9 cellular contexts compared by ENCODE assay signal in genomic region chr11:6022954-6023353, GRCh38. TPM values are rescaled to one million over a fixed set of nuclear protein-coding genes. Genes with fewer than 3 reads are reported as not detected.
DNase-seq lines count a peak whose midpoint lies in the region; ATAC-seq and TF ChIP-seq lines count a peak whose summit lies in the region.
"Had no signal": no experiment of that assay in that cellular context is flagged by ENCODE, and none has a peak within 500 bp of the region (broad histone marks: within the 10 kb centered on the region; RNA-seq: fewer than 3 reads in every experiment).

No MANE protein-coding gene starts in this region.

- no peaks in the 10 kb centered on the region for H3K9me3 Mint-ChIP-seq in stimulated activated naive CD8-positive, alpha-beta T cell treated with anti-CD3 and anti-CD28 coated beads, Interleukin-15, amount 100 ng/mL, for 72 hours
- H3K9me3 Mint-ChIP-seq: activated naive CD4-positive, alpha-beta T cell treated with anti-CD3 and anti-CD28 coated beads, Interleukin-2, amount 50 U/mL, for 72 hours had no signal

- H3K4me3 Mint-ChIP-seq in stimulated activated naive CD8-positive, alpha-beta T cell treated with anti-CD3 and anti-CD28 coated beads, Interleukin-15, amount 100 ng/mL, for 72 hours, result no peak overlapping the region

- peak; percentile 55 for ATAC-seq in stimulated activated naive CD8-positive, alpha-beta T cell treated with anti-CD3 and anti-CD28 coated beads, Interleukin-15, amount 100 ng/mL, for 72 hours
- ATAC-seq in stimulated activated naive CD8-positive, alpha-beta T cell treated with anti-CD3 and anti-CD28 coated beads, Interleukin-15, Interleukin-2, amounts not matched to agents 100 U/mL and 50 U/mL, for 24 hours, result no peak
- ATAC-seq in SK-N-SH treated with all-trans-retinoic acid at 6 μM for 48 hours (peak; percentile 68; the same call in 2 of the 3 replicates), GM21529 (IDR thresholded peaks at IDR 0.05; ENCODE audit: unreplicated experiment) (no peak)

- peaks cover 45% of the 10 kb centered on the region for H3K27me3 Mint-ChIP-seq in stimulated activated naive CD8-positive, alpha-beta T cell treated with anti-CD3 and anti-CD28 coated beads, Interleukin-15, amount 100 ng/mL, for 72 hours

- peak in 1 of 2 donors; percentile 10 for DNase-seq in stimulated activated naive CD8-positive, alpha-beta T cell treated with anti-CD3 and anti-CD28 coated beads, Interleukin-15, amount 100 ng/mL, for 72 hours
- no peak for DNase-seq in stimulated activated naive CD8-positive, alpha-beta T cell treated with anti-CD3 and anti-CD28 coated beads, Interleukin-15, Interleukin-2, amounts not matched to agents 100 U/mL and 50 U/mL, for 24 hours
- DNase-seq in Jurkat, Clone E6-1 (ENCODE audit: low read depth, low spot score), result peak; percentile 50
- DNase-seq in fibroblast of villous mesenchyme (ENCODE audit: low read depth) (peak; percentile 56), non-pigmented ciliary epithelial cell (ENCODE audit: low read depth) (peak; percentile 1), HK-2 (ENCODE audit: unreplicated experiment) (no peak)

- TF ChIP-seq CTCF in fibroblast of villous mesenchyme (IDR thresholded peaks at IDR 0.05; ENCODE audit: insufficient read depth, low read depth, low read length), result peak; percentile 58

- H3K4me1 Mint-ChIP-seq in stimulated activated naive CD8-positive, alpha-beta T cell treated with anti-CD3 and anti-CD28 coated beads, Interleukin-15, amount 100 ng/mL, for 72 hours, result no peaks in the 10 kb centered on the region

- no peak overlapping the region for H3K4me3 ChIP-seq in Jurkat, Clone E6-1 (ENCODE audit: low read length)
- H3K4me3 ChIP-seq in fibroblast of villous mesenchyme (ENCODE audit: low read depth, low read length), result no peak overlapping the region

- H3K27ac Mint-ChIP-seq in stimulated activated naive CD8-positive, alpha-beta T cell treated with anti-CD3 and anti-CD28 coated beads, Interleukin-15, amount 100 ng/mL, for 72 hours, result no peak overlapping the region
- H3K27ac Mint-ChIP-seq: activated naive CD4-positive, alpha-beta T cell treated with anti-CD3 and anti-CD28 coated beads, Interleukin-2, amount 50 U/mL, for 72 hours had no signal

TF ChIP-seq in SK-N-SH treated with all-trans-retinoic acid at 6 μM for 48 hours, 23 proteins besides CTCF, POLR2A, EP300 and RAD21:
- TF ChIP-seq ZFP3 (CRISPR knock-in tag; IDR thresholded peaks at IDR 0.05), result no peak
- TF ChIP-seq CSDC2 (CRISPR knock-in tag; IDR thresholded peaks at IDR 0.05), result no peak
- no peak for TF ChIP-seq TOX (CRISPR knock-in tag; IDR thresholded peaks at IDR 0.05; ENCODE audit: borderline replicate concordance)
- no peak for TF ChIP-seq GLIS3 (CRISPR knock-in tag; IDR thresholded peaks at IDR 0.05)
- TF ChIP-seq ESRRG (CRISPR knock-in tag; IDR thresholded peaks at IDR 0.05), result no peak
- no peak for TF ChIP-seq PPARA (CRISPR knock-in tag; IDR thresholded peaks at IDR 0.05; ENCODE audit: borderline replicate concordance)
- TF ChIP-seq PATZ1 (CRISPR knock-in tag; IDR thresholded peaks at IDR 0.05; ENCODE audit: borderline replicate concordance), result no peak
- no peak for TF ChIP-seq TCF4 (CRISPR knock-in tag; IDR thresholded peaks at IDR 0.05; ENCODE audit: borderline replicate concordance)
- no peak for TF ChIP-seq CREB5 (CRISPR knock-in tag; IDR thresholded peaks at IDR 0.05; ENCODE audit: low read depth)
- no peak for TF ChIP-seq OSR1 (CRISPR knock-in tag; IDR thresholded peaks at IDR 0.05)
- no peak for TF ChIP-seq BACH2 (CRISPR knock-in tag; IDR thresholded peaks at IDR 0.05; ENCODE audit: borderline replicate concordance)
- TF ChIP-seq ZNF565 (CRISPR knock-in tag; conservative IDR thresholded peaks at IDR 0.05; ENCODE audit: low read depth), result no peak
- TF ChIP-seq ZNF8 (CRISPR knock-in tag; IDR thresholded peaks at IDR 0.05), result no peak
- TF ChIP-seq ARNTL (CRISPR knock-in tag; IDR thresholded peaks at IDR 0.05; ENCODE audit: borderline replicate concordance, low read depth), result no peak
- TF ChIP-seq ZNF70 (CRISPR knock-in tag; IDR thresholded peaks at IDR 0.05), result no peak

RNA-seq across cellular contexts. Expression of gene OR56A1, which starts 7.6 kb away (rescaled TPM):
- not detected for polyA plus RNA-seq in Jurkat, Clone E6-1 (2012; ENCODE audit: insufficient read depth, insufficient read length)
- under 0.01 TPM in 2 replicates for total RNA-seq in fibroblast of villous mesenchyme

RNA-seq across cellular contexts. Expression of gene OR56A4, which starts 16.2 kb away (rescaled TPM):
- polyA plus RNA-seq in Jurkat, Clone E6-1 (2012; ENCODE audit: insufficient read depth, insufficient read length), result not detected
- not detected in 2 replicates for total RNA-seq in fibroblast of villous mesenchyme

RNA-seq across cellular contexts. Expression of gene OR52L1, which starts 36.2 kb away (rescaled TPM):
- not detected for polyA plus RNA-seq in Jurkat, Clone E6-1 (2012; ENCODE audit: insufficient read depth, insufficient read length)
- total RNA-seq in fibroblast of villous mesenchyme, result not detected in 2 replicates
- total RNA-seq: activated naive CD4-positive, alpha-beta T cell treated with anti-CD3 and anti-CD28 coated beads, Interleukin-2, amount 50 U/mL, for 72 hours had no signal

RNA-seq across cellular contexts. Expression of gene OR56A5, which starts 54.7 kb away (rescaled TPM):
- not detected for polyA plus RNA-seq in Jurkat, Clone E6-1 (2012; ENCODE audit: insufficient read depth, insufficient read length)
- not detected in 2 replicates for total RNA-seq in fibroblast of villous mesenchyme
- total RNA-seq: activated naive CD4-positive, alpha-beta T cell treated with anti-CD3 and anti-CD28 coated beads, Interleukin-2, amount 50 U/mL, for 72 hours had no signal

Comparison
In these comparisons a context has a peak if more than half of its experiments do, and no peak if none do; other contexts are left out.
1. ATAC-seq: peak in stimulated activated naive CD8-positive, alpha-beta T cell treated with anti-CD3 and anti-CD28 coated beads, Interleukin-15, amount 100 ng/mL, for 72 hours (single experiment) and SK-N-SH treated with all-trans-retinoic acid at 6 μM for 48 hours (single experiment); none in stimulated activated naive CD8-positive, alpha-beta T cell treated with anti-CD3 and anti-CD28 coated beads, Interleukin-15, Interleukin-2, amounts not matched to agents 100 U/mL and 50 U/mL, for 24 hours (single experiment) and GM21529 (single experiment).
2. DNase-seq: peak in Jurkat, Clone E6-1 (single experiment), fibroblast of villous mesenchyme (single experiment) and non-pigmented ciliary epithelial cell (single experiment); none in stimulated activated naive CD8-positive, alpha-beta T cell treated with anti-CD3 and anti-CD28 coated beads, Interleukin-15, Interleukin-2, amounts not matched to agents 100 U/mL and 50 U/mL, for 24 hours (single experiment) and HK-2 (single experiment).